ENCODE assay signal across 25 cellular contexts in the genomic region with DNA sequence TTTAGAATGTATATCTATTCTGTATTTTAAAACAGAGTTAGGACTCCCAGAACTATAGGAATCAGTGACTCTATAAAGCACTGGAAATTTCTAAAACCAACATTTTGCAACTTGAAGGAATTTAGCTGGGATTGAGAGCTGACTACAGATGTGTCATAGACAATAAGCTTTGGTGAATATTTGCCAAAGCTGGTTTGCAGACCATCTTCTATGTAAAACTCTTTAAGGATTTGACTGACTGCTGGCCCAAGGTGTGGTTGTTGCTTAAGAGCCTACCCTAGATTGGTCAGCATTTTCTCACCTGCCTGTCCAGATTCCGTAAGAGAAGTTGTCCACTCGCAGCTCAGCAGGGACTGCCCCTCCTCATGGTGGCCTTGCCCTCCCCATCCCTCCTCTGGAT.
"Had no signal": no experiment of that assay in that cellular context is flagged by ENCODE, and none has a peak within 500 bp of the region (broad histone marks: within the 10 kb centered on the region; RNA-seq: fewer than 3 reads in every experiment).

No MANE protein-coding gene starts in this region.

- H2AFZ ChIP-seq: hepatocyte had no signal

- H3K79me2 ChIP-seq: hepatocyte had no signal

- H3K4me3 ChIP-seq: colonic mucosa, esophagus squamous epithelium, gastrocnemius medialis, heart left ventricle, hepatocyte, left lung, lower lobe of right lung, mucosa of descending colon had no signal

- H3K4me1 Mint-ChIP-seq: endodermal cell, immature natural killer cell, mesothelial cell of epicardium had no signal

- H3K27me3 ChIP-seq: colonic mucosa, esophagus squamous epithelium, gastrocnemius medialis, heart left ventricle, hepatocyte, left lung had no signal

- H3K4me1 ChIP-seq: colonic mucosa, esophagus squamous epithelium, gastrocnemius medialis, heart left ventricle, left lung, lower lobe of right lung had no signal

- ATAC-seq: effector memory CD8-positive, alpha-beta T cell; esophagus mucosa; gastrocnemius medialis; heart left ventricle; left cardiac atrium; left lung; left ventricle myocardium superior; lower lobe of right lung; mucosa of descending colon had no signal

- H3K36me3 ChIP-seq: colonic mucosa, esophagus squamous epithelium, gastrocnemius medialis, heart left ventricle, left lung, lower lobe of right lung had no signal

- H3K9me3 ChIP-seq: colonic mucosa, gastrocnemius medialis had no signal

- H3K27me3 Mint-ChIP-seq: dendritic cell treated with granulocyte-macrophage colony-stimulating factor and Interleukin-4, amounts not matched to agents 40 ng/mL and 50 ng/mL, for 4 days; effector memory CD8-positive, alpha-beta T cell had no signal

- H3K4me3 Mint-ChIP-seq: dendritic cell treated with granulocyte-macrophage colony-stimulating factor and Interleukin-4, amounts not matched to agents 40 ng/mL and 50 ng/mL, for 4 days; effector memory CD8-positive, alpha-beta T cell; endodermal cell; immature natural killer cell; mesothelial cell of epicardium had no signal

- DNase-seq: colonic mucosa; cortex of kidney; effector CD8-positive, alpha-beta T cell; effector memory CD8-positive, alpha-beta T cell; endodermal cell; erythroblast; esophagus squamous epithelium; foreskin fibroblast; foreskin melanocyte; gastrocnemius medialis; heart left ventricle; hypothalamus; immature natural killer cell; islet precursor cell; left cardiac atrium; left lung; left ventricle myocardium superior; lower lobe of right lung; mesenchymal stem cell; mucosa of descending colon had no signal

- H3K4me2 ChIP-seq: hepatocyte had no signal

- H3K27ac Mint-ChIP-seq: dendritic cell treated with granulocyte-macrophage colony-stimulating factor and Interleukin-4, amounts not matched to agents 40 ng/mL and 50 ng/mL, for 4 days; effector memory CD8-positive, alpha-beta T cell; endodermal cell; mesothelial cell of epicardium had no signal

- H3K27ac ChIP-seq: colonic mucosa, epithelial cell of prostate, esophagus squamous epithelium, gastrocnemius medialis, heart left ventricle, hepatocyte, left lung, lower lobe of right lung had no signal
